In the genomic region with DNA sequence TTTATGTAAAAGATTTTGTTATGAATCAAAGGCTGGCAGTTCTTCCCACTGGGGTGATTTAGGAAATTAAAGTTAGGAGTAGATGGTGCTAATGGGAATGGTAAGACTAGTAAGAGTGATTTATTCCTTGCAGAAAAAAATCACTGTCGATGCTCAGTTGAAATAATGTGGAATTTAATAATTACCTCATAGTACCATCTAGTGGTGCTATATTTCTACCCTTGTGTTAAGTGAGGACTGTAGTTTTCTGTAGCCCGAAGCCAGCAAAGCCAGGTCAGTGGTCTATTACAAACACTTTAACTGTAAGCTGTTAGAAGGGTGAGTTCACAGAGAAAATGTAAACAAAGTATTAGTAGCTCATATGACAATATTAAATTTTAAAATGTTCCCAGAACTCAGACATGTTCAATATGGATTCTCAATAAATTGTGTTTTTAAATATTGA, we compare ENCODE assay signal across 12 cellular contexts. TPM values are rescaled to one million over a fixed set of nuclear protein-coding genes. Genes with fewer than 3 reads are reported as not detected.
DNase-seq lines count a peak whose midpoint lies in the region; ATAC-seq, FAIRE-seq and TF ChIP-seq lines count a peak whose summit lies in the region.
"Had no signal": no experiment of that assay in that cellular context is flagged by ENCODE, and none has a peak within 500 bp of the region (broad histone marks: within the 10 kb centered on the region; RNA-seq: fewer than 3 reads in every experiment).

No MANE protein-coding gene starts in this region.

- ATAC-seq in A549, result peak; percentile 76 to 85; a peak in 5 of 6 replicates
- ATAC-seq in HCT116, result peak; percentile 67; the same call in 1 of the 2 replicates
- peak; percentile 57 for ATAC-seq in left lobe of liver
- no peak for ATAC-seq in activated T-cell treated with anti-CD3 and anti-CD28 coated beads, Interleukin-2, amount 50 U/mL, for 72 hours (replicated peaks in 1 of 2)
- no peak for ATAC-seq in GM18907 (IDR thresholded peaks at IDR 0.05; ENCODE audit: unreplicated experiment)
- ATAC-seq in HG03139 (IDR thresholded peaks at IDR 0.05; ENCODE audit: unreplicated experiment), result no peak
- ATAC-seq: K562, mucosa of descending colon had no signal

- H3K27ac ChIP-seq in A549, result no peak overlapping the region
- no peak overlapping the region for H3K27ac ChIP-seq in HCT116 (ENCODE audit: low read depth, low read length)
- H3K27ac ChIP-seq: brain microvascular endothelial cell had no signal

- peak; percentile 75 for TF ChIP-seq CTCF in A549 (IDR thresholded peaks at IDR 0.05)
- TF ChIP-seq CTCF in HCT116 (IDR thresholded peaks at IDR 0.05 in 2 of 3, conservative IDR thresholded peaks at IDR 0.05 in 1 of 3; ENCODE audit: borderline replicate concordance in 1 of 3, insufficient read depth in 1 of 3, low read depth in 2 of 3, low read length in 2 of 3), result peak in 2 of 3 experiments; percentile 26 to 43; a peak in 2 of 6 replicates
- peak; percentile 39 for TF ChIP-seq CTCF in astrocyte of the cerebellum (IDR thresholded peaks at IDR 0.05; ENCODE audit: low read depth, low read length, missing control alignments)

- H3K27ac Mint-ChIP-seq in activated T-cell treated with anti-CD3 and anti-CD28 coated beads, Interleukin-2, amount 50 U/mL, for 72 hours, result no peak overlapping the region

- no peak overlapping the region for H3K4me3 Mint-ChIP-seq in activated T-cell treated with anti-CD3 and anti-CD28 coated beads, Interleukin-2, amount 50 U/mL, for 72 hours

- TF ChIP-seq EP300 in A549 (IDR thresholded peaks at IDR 0.05), result no peak

- no peaks in the 10 kb centered on the region for H3K27me3 ChIP-seq in HCT116 (ENCODE audit: insufficient read depth, low read length)
- H3K27me3 ChIP-seq: brain microvascular endothelial cell had no signal

- H3K4me1 Mint-ChIP-seq in activated T-cell treated with anti-CD3 and anti-CD28 coated beads, Interleukin-2, amount 50 U/mL, for 72 hours (ENCODE audit: low read depth), result no peaks in the 10 kb centered on the region

- DNase-seq in A549 (ENCODE audit: low read depth in 1 of 2, low spot score in 1 of 2) (peak; percentile 37 to 40), HCT116 (ENCODE audit: low read depth, low spot score) (no peak), astrocyte of the cerebellum (ENCODE audit: low read depth) (peak; percentile 60), left lobe of liver (ENCODE audit: low spot score) (no peak), cortex of kidney (lab: John Stamatoyannopoulos, UW) (no peak)
- DNase-seq in activated T-cell treated with anti-CD3 and anti-CD28 coated beads, Interleukin-2, amount 50 U/mL, for 72 hours, result no peak
- DNase-seq: mucosa of descending colon, T-helper 9 cell had no signal

- intact Hi-C loops in HCT116 (cut with micrococcal nuclease), result no loop called here

- RAD21 ChIA-PET in HCT116 (lab: Charles Lee; ENCODE audit: low non-redundant PET in 1 of 2, low total read pairs in 2 of 2, uncharacterized antibody in 2 of 2, unreplicated experiment in 2 of 2), result no interaction called here

- no peaks in the 10 kb centered on the region for H3K79me2 ChIP-seq in HCT116 (ENCODE audit: insufficient read depth, low read length)

- no peak overlapping the region for H3K9ac ChIP-seq in HCT116 (ENCODE audit: low read length)

- POLR2A ChIA-PET in A549 (lab: Yijun Ruan, JAX), result no interaction called here
- POLR2A ChIA-PET in HCT116 (lab: Charles Lee), result no interaction called here

- H3K4me1 ChIP-seq in A549, result peaks cover 17% of the 10 kb centered on the region; the same call in 2 of the 3 replicates
- H3K4me1 ChIP-seq in HCT116 (ENCODE audit: control insufficient read depth in 1 of 2, insufficient read depth in 2 of 2, low read length in 2 of 2), result no peaks in the 10 kb centered on the region

- no peaks in the 10 kb centered on the region for H3K36me3 ChIP-seq in HCT116 (ENCODE audit: control insufficient read depth in 1 of 2, insufficient read depth in 2 of 2, low read length in 2 of 2)
- H3K36me3 ChIP-seq: brain microvascular endothelial cell had no signal

- H3K9me3 Mint-ChIP-seq in activated T-cell treated with anti-CD3 and anti-CD28 coated beads, Interleukin-2, amount 50 U/mL, for 72 hours, result no peaks in the 10 kb centered on the region

- TF ChIP-seq RAD21 in A549 (conservative IDR thresholded peaks at IDR 0.05 in 1 of 2, IDR thresholded peaks at IDR 0.05 in 1 of 2), result peak; percentile 77 to 86
- peak; percentile 47; the same call in 1 of the 2 replicates for TF ChIP-seq RAD21 in HCT116 (IDR thresholded peaks at IDR 0.05; ENCODE audit: low read depth)

- TF ChIP-seq POLR2A in A549 (IDR thresholded peaks at IDR 0.05; ENCODE audit: low read length), result no peak
- TF ChIP-seq POLR2A in HCT116 (IDR thresholded peaks at IDR 0.05; ENCODE audit: borderline replicate concordance, extremely low read depth, insufficient read depth, insufficient read length), result no peak

- H3K4me3 ChIP-seq in A549 (no peak overlapping the region), HCT116 (replicated peaks in 1 of 2; ENCODE audit: low read depth in 1 of 2, low read length in 2 of 2) (no peak overlapping the region), astrocyte of the cerebellum (ENCODE audit: low read depth, low read length) (no peak overlapping the region)
- H3K4me3 ChIP-seq: K562, mucosa of descending colon had no signal

- peaks cover 27% of the 10 kb centered on the region for H3K27me3 Mint-ChIP-seq in activated T-cell treated with anti-CD3 and anti-CD28 coated beads, Interleukin-2, amount 50 U/mL, for 72 hours (ENCODE audit: low read depth)

- H3K4me2 ChIP-seq in A549, result peak overlapping the region; percentile 13; the same call in 1 of the 3 replicates
- H3K4me2 ChIP-seq in HCT116 (ENCODE audit: low read length), result no peak overlapping the region

- WGBS in A549 (ENCODE audit: missing lambda C conversion rate), result 12% methylated on average over 2 of the region's 2 CpGs

- in situ Hi-C loops in astrocyte of the cerebellum (cut with HindIII; ENCODE audit: low sequenced_read_pairs), result no loop called here

- no peaks in the 10 kb centered on the region for H3K9me3 ChIP-seq in A549
- no peaks in the 10 kb centered on the region for H3K9me3 ChIP-seq in HCT116 (ENCODE audit: control insufficient read depth in 1 of 2, insufficient read depth in 1 of 2, low read depth in 1 of 2, low read length in 2 of 2)
- H3K9me3 ChIP-seq: mucosa of descending colon had no signal

- H2AFZ ChIP-seq in HCT116 (ENCODE audit: low read depth, low read length, poor library complexity, severe bottlenecking), result no peak overlapping the region

- H3K36me3 Mint-ChIP-seq in activated T-cell treated with anti-CD3 and anti-CD28 coated beads, Interleukin-2, amount 50 U/mL, for 72 hours (ENCODE audit: insufficient read depth in 2 of 2), result no peaks in the 10 kb centered on the region

- no TSS peak for BruUV-seq in HCT116 (replicated peaks; lab: Mats Ljungman, UMichigan)

- peak; percentile 96 for FAIRE-seq in A549 (lab: Jason Lieb, UNC)
- FAIRE-seq: K562 had no signal

- H4K20me1 ChIP-seq in HCT116 (ENCODE audit: insufficient read depth), result no peaks in the 10 kb centered on the region

- H3K9me2 ChIP-seq in HCT116 (ENCODE audit: insufficient read depth), result no peaks in the 10 kb centered on the region

- CTCF ChIA-PET in A549 (lab: Yijun Ruan, JAX), result interaction anchor here (0.6 to 7.1 kb wide), 48 partner anchors 10 to 941 kb away, joined by 3 to 75 read pairs (median 4); a partner anchor contains a TSS
- CTCF ChIA-PET in HCT116 (lab: Charles Lee), result interaction anchor here (1.1 to 1.4 kb wide), 3 partner anchors 32 to 295 kb away, joined by 3 to 4 read pairs (median 3); no protein-coding TSS in a partner anchor

TF ChIP-seq in A549, 52 proteins besides CTCF, POLR2A, EP300 and RAD21:
- TF ChIP-seq MAFK (IDR thresholded peaks at IDR 0.05; ENCODE audit: partially characterized antibody), result no peak
- peak; percentile 68 for TF ChIP-seq SMC3 (IDR thresholded peaks at IDR 0.05)

TF ChIP-seq in HCT116, 20 proteins besides CTCF, POLR2A, EP300 and RAD21:
- TF ChIP-seq EGR1 (IDR thresholded peaks at IDR 0.05; ENCODE audit: low read depth) (no peak), SRF (IDR thresholded peaks at IDR 0.05; ENCODE audit: low read depth) (no peak), SP1 (IDR thresholded peaks at IDR 0.05; ENCODE audit: low read depth) (no peak)
- TF ChIP-seq, protein P1, sequence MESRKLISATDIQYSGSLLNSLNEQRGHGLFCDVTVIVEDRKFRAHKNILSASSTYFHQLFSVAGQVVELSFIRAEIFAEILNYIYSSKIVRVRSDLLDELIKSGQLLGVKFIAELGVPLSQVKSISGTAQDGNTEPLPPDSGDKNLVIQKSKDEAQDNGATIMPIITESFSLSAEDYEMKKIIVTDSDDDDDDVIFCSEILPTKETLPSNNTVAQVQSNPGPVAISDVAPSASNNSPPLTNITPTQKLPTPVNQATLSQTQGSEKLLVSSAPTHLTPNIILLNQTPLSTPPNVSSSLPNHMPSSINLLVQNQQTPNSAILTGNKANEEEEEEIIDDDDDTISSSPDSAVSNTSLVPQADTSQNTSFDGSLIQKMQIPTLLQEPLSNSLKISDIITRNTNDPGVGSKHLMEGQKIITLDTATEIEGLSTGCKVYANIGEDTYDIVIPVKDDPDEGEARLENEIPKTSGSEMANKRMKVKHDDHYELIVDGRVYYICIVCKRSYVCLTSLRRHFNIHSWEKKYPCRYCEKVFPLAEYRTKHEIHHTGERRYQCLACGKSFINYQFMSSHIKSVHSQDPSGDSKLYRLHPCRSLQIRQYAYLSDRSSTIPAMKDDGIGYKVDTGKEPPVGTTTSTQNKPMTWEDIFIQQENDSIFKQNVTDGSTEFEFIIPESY (IDR thresholded peaks at IDR 0.05; ENCODE audit: extremely low read depth, insufficient replicate concordance, low read length), result no peak

RNA-seq across cellular contexts. Expression of a gene that starts 39.5 kb away (rescaled TPM):
- 0.09 TPM in 1 of 2 replicates, not detected in the other for polyA plus RNA-seq in A549 (2011; rRNA removed)
- polyA plus RNA-seq in A549 (2012; cell fraction: cytosol; rRNA removed), result not detected in 2 replicates
- polyA plus RNA-seq in A549 (2012; cell fraction: nucleus; rRNA removed), result not detected in 2 replicates
- 0.07 to 0.23 TPM in 2 of 3 replicates, not detected in the other for polyA plus RNA-seq in A549 (2017; fragmentation: RNase III; extraction: RNeasy Plus Mini Kit Qiagen cat#74134 plus additional on column Dnase treatment)
- 0.17 and 0.24 TPM in 2 replicates for polyA minus RNA-seq in A549 (2011; rRNA and poly(A)+ RNA removed)
- not detected for total RNA-seq in HCT116 (2021; ENCODE audit: unreplicated experiment)
- 0.05 and 0.17 TPM in 2 replicates for polyA plus RNA-seq in HCT116 (2012)
- 0.10 TPM for total RNA-seq in left lobe of liver
- total RNA-seq in activated T-cell treated with anti-CD3 and anti-CD28 coated beads, Interleukin-2, amount 50 U/mL, for 72 hours, result not detected
- total RNA-seq: K562 had no signal
- polyA plus RNA-seq: K562 had no signal

Comparison
In these comparisons a context has a peak if more than half of its experiments do, and no peak if none do; other contexts are left out.
1. ATAC-seq: peak in A549 (2 of 2), HCT116 (single experiment) and left lobe of liver (single experiment); none in activated T-cell treated with anti-CD3 and anti-CD28 coated beads, Interleukin-2, amount 50 U/mL, for 72 hours (0 of 2), GM18907 (single experiment) and HG03139 (single experiment).
2. DNase-seq: peak in A549 (2 of 2) and astrocyte of the cerebellum (single experiment); none in HCT116 (single experiment), left lobe of liver (single experiment), activated T-cell treated with anti-CD3 and anti-CD28 coated beads, Interleukin-2, amount 50 U/mL, for 72 hours (0 of 2) and cortex of kidney (single experiment).
3. Peak in every context shown above with its lines, with median percentiles within 50 percentile points of each other: CTCF ChIP-seq.